In the genomic region with DNA sequence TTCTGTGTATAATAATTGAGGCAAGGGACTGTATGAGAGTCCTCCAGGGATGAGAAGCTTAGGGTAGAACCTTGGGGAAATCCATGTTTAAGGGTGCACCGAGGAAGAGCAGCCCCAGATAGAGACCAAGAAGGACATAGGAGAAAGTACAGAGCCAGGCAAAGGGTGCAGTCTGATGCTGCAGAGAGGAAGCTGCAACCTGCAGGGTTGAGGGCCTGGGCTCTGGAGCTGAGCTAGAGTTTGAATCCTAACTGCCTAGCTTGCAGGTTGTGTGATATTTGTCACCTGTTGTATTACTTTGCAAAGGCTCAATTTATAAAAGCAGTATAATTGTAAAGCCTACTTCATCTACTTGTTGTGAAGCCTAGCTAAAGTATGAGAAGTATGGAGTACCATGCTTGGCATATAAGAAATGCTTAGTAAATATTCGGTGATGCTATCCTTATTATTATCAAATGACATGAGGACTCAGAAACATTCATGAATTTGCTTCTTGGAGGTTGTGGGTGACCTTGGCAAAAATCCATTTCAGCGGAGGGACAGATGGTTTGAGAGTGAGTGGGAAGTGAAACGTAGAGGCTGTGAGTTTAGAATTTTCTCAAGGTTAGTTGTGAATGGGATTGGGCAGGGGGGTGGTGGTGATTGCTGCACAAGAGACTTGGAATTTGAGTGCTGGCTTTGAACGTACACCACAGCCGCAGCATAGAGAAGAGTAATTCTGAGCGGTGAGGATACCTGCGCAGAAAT, we compare ENCODE assay signal across 14 cellular contexts. TPM values are rescaled to one million over a fixed set of nuclear protein-coding genes. Genes with fewer than 3 reads are reported as not detected.
DNase-seq lines count a peak whose midpoint lies in the region; ATAC-seq and FAIRE-seq lines count a peak whose summit lies in the region.
"Had no signal": no experiment of that assay in that cellular context is flagged by ENCODE, and none has a peak within 500 bp of the region (broad histone marks: within the 10 kb centered on the region; RNA-seq: fewer than 3 reads in every experiment).

No MANE protein-coding gene starts in this region.

- H3K27ac Mint-ChIP-seq in activated T-helper 1 cell treated with anti-CD3 and anti-CD28 coated beads, Interleukin-12 subunit alpha, Interleukin-12 subunit beta, Interleukin-2, Interleukin-4 antibody, amounts not matched to agents 30 ng/mL and 10 ng/mL and 1 ng/mL, durations not matched to agents 14 hours and 24 hours and 36 hours: no peak overlapping the region

- DNase-seq in iris pigment epithelial cell (ENCODE audit: low read depth) (peak; percentile 25), cerebellar nuclear complex (lab: John Stamatoyannopoulos, UW) (no peak), GM03348 (ENCODE audit: low spot score) (no peak), small intestine (no peak)
- DNase-seq in activated T-helper 1 cell treated with anti-CD3 and anti-CD28 coated beads, Interleukin-12 subunit alpha, Interleukin-12 subunit beta, Interleukin-2, Interleukin-4 antibody, amounts not matched to agents 30 ng/mL and 10 ng/mL and 1 ng/mL, durations not matched to agents 14 hours and 24 hours and 36 hours (ENCODE audit: low spot score): no peak
- DNase-seq: activated CD4-positive, alpha-beta T cell treated with anti-CD3 and anti-CD28 coated beads, Interleukin-2, amount 50 U/mL, for 48 hours; amniotic stem cell; DMS53; NCI-H345 had no signal

- no peaks in the 10 kb centered on the region for H3K27me3 Mint-ChIP-seq in activated T-helper 1 cell treated with anti-CD3 and anti-CD28 coated beads, Interleukin-12 subunit alpha, Interleukin-12 subunit beta, Interleukin-2, Interleukin-4 antibody, amounts not matched to agents 30 ng/mL and 10 ng/mL and 1 ng/mL, durations not matched to agents 14 hours and 24 hours and 36 hours (ENCODE audit: insufficient read depth)
- H3K27me3 Mint-ChIP-seq: IgD-negative memory B cell had no signal

- ATAC-seq in GM18502 (IDR thresholded peaks at IDR 0.05; ENCODE audit: poor library complexity, unreplicated experiment): peak; percentile 58
- ATAC-seq in GM21528 (IDR thresholded peaks at IDR 0.05; ENCODE audit: low FRiP score, unreplicated experiment): peak; percentile 38
- ATAC-seq in HG03521 (IDR thresholded peaks at IDR 0.05; ENCODE audit: unreplicated experiment): peak; percentile 37

- no peaks in the 10 kb centered on the region for H3K27me3 ChIP-seq in small intestine (ENCODE audit: control insufficient read depth in 2 of 2, insufficient read depth in 2 of 2, low read length in 2 of 2)

- H3K4me1 ChIP-seq in small intestine (ENCODE audit: control insufficient read depth in 2 of 2, insufficient read depth in 1 of 2, low read depth in 1 of 2, low read length in 1 of 2): no peaks in the 10 kb centered on the region

- H3K4me3 Mint-ChIP-seq in activated T-helper 1 cell treated with anti-CD3 and anti-CD28 coated beads, Interleukin-12 subunit alpha, Interleukin-12 subunit beta, Interleukin-2, Interleukin-4 antibody, amounts not matched to agents 30 ng/mL and 10 ng/mL and 1 ng/mL, durations not matched to agents 14 hours and 24 hours and 36 hours: no peak overlapping the region

- intact Hi-C loops in activated T-helper 1 cell treated with anti-CD3 and anti-CD28 coated beads, Interleukin-12 subunit alpha, Interleukin-12 subunit beta, Interleukin-2, Interleukin-4 antibody, amounts not matched to agents 30 ng/mL and 10 ng/mL and 1 ng/mL, durations not matched to agents 14 hours and 24 hours and 36 hours (cut with micrococcal nuclease): loop anchor here (2.0 kb wide), 1 partner anchor 14 kb away; no protein-coding TSS in a partner anchor

- no peaks in the 10 kb centered on the region for H3K36me3 ChIP-seq in small intestine (ENCODE audit: control insufficient read depth in 2 of 2, insufficient read depth in 2 of 2, low read length in 2 of 2)

- H3K4me1 Mint-ChIP-seq in activated T-helper 1 cell treated with anti-CD3 and anti-CD28 coated beads, Interleukin-12 subunit alpha, Interleukin-12 subunit beta, Interleukin-2, Interleukin-4 antibody, amounts not matched to agents 30 ng/mL and 10 ng/mL and 1 ng/mL, durations not matched to agents 14 hours and 24 hours and 36 hours (ENCODE audit: low read depth): peaks cover 51% of the 10 kb centered on the region

- no peak for FAIRE-seq in small intestine (lab: Jason Lieb, UNC)

- no peak overlapping the region for H3K4me3 ChIP-seq in small intestine (ENCODE audit: low read depth in 1 of 2, low read length in 2 of 2)
- H3K4me3 ChIP-seq: smooth muscle cell had no signal

- no peaks in the 10 kb centered on the region for H3K9me3 Mint-ChIP-seq in activated T-helper 1 cell treated with anti-CD3 and anti-CD28 coated beads, Interleukin-12 subunit alpha, Interleukin-12 subunit beta, Interleukin-2, Interleukin-4 antibody, amounts not matched to agents 30 ng/mL and 10 ng/mL and 1 ng/mL, durations not matched to agents 14 hours and 24 hours and 36 hours

- WGBS in small intestine, 3 donors: 59 to 69% (median 67%) methylated on average over 5 of the region's 8 CpGs

- no peak overlapping the region for H3K27ac ChIP-seq in small intestine (ENCODE audit: low read depth in 1 of 2, low read length in 1 of 2)

- H3K9me3 ChIP-seq in small intestine (ENCODE audit: control insufficient read depth, low read depth): no peaks in the 10 kb centered on the region

- peaks cover 12% of the 10 kb centered on the region for H3K36me3 Mint-ChIP-seq in activated T-helper 1 cell treated with anti-CD3 and anti-CD28 coated beads, Interleukin-12 subunit alpha, Interleukin-12 subunit beta, Interleukin-2, Interleukin-4 antibody, amounts not matched to agents 30 ng/mL and 10 ng/mL and 1 ng/mL, durations not matched to agents 14 hours and 24 hours and 36 hours (ENCODE audit: low read depth)

RNA-seq across cellular contexts. Expression of a gene that starts 43.8 kb away (rescaled TPM):
- total RNA-seq in activated T-helper 1 cell treated with anti-CD3 and anti-CD28 coated beads, Interleukin-12 subunit alpha, Interleukin-12 subunit beta, Interleukin-2, Interleukin-4 antibody, amounts not matched to agents 30 ng/mL and 10 ng/mL and 1 ng/mL, durations not matched to agents 14 hours and 24 hours and 36 hours: 14.9 and 15.0 TPM in 2 replicates
- polyA plus RNA-seq in small intestine: 10 to 100 TPM in 1 of 3 donors, 1 to 10 TPM in 2; 4.0 to 14.3 (median 6.5) TPM
